ENCODE assay signal across 8 cellular contexts in the genomic region with DNA sequence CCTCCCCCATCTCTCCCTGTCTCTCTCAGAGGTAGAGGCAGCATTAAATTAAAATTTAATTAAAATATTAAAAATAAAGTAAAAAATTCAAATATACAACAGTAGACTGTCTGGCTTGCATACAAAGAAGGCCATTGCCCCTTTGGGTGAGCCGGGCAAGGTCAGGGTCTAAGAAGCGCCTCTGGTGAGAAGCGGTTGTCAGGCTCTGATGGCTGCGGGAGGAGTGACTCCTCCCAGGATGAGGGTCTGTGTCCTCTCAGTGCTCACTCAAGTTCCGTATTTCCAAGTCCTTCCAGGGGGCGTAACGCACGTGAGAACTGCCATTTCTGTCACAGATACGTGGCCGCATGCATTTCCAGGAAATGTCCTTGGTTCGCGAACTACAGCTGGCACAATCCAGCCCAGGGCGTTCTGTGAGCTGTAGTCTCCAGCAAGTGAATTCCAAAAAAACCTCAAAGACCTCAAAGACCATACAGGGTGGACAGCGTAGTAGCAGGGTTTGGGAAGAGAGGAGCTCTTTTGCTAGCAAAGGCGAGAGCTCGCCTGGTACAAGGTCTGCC. TPM values are rescaled to one million over a fixed set of nuclear protein-coding genes. Genes with fewer than 3 reads are reported as not detected.
A peak's percentile ranks its signal among the peaks of the same experiment; 100 is the strongest.
DNase-seq lines count a peak whose midpoint lies in the region; ATAC-seq and TF ChIP-seq lines count a peak whose summit lies in the region.

No MANE protein-coding gene starts in this region.

- H3K4me1 ChIP-seq in HCT116 (ENCODE audit: control insufficient read depth in 1 of 2, insufficient read depth in 2 of 2, low read length in 2 of 2): peaks cover 4 to 17% of the 10 kb centered on the region in 2 experiments; a peak in 2 of 4 replicates

- H3K9me2 ChIP-seq in HCT116 (ENCODE audit: insufficient read depth): no peaks in the 10 kb centered on the region

- H3K4me3 ChIP-seq in HCT116 (replicated peaks in 1 of 2; ENCODE audit: low read depth in 1 of 2, low read length in 2 of 2) (peak overlapping the region; percentile 50 to 70), NB4 (ENCODE audit: low read depth, low read length) (peak overlapping the region; percentile 77)

- TSS peak; percentile 93 for BruUV-seq in HCT116 (replicated peaks; lab: Mats Ljungman, UMichigan)

- H3K36me3 ChIP-seq in HCT116 (ENCODE audit: control insufficient read depth in 1 of 2, insufficient read depth in 2 of 2, low read length in 2 of 2): no peaks in the 10 kb centered on the region

- peak overlapping the region; percentile 88 for H3K4me3 Mint-ChIP-seq in T-helper 2 cell treated with Interferon-gamma antibody and Interleukin-4, amounts not matched to agents 5 μg/mL and 100 μg/mL, for 36 hours
- peak overlapping the region; percentile 90 for H3K4me3 Mint-ChIP-seq in stimulated activated naive CD8-positive, alpha-beta T cell treated with anti-CD3 and anti-CD28 coated beads, Interleukin-15, Interleukin-2, amounts not matched to agents 100 ng/mL and 50 ng/mL, for 24 hours

- H3K4me1 Mint-ChIP-seq in T-helper 2 cell treated with Interferon-gamma antibody and Interleukin-4, amounts not matched to agents 5 μg/mL and 100 μg/mL, for 36 hours (ENCODE audit: low read depth): peaks cover 20% of the 10 kb centered on the region
- peaks cover 22% of the 10 kb centered on the region for H3K4me1 Mint-ChIP-seq in stimulated activated naive CD8-positive, alpha-beta T cell treated with anti-CD3 and anti-CD28 coated beads, Interleukin-15, Interleukin-2, amounts not matched to agents 100 ng/mL and 50 ng/mL, for 24 hours (ENCODE audit: low read depth)

- CTCF ChIA-PET in HCT116 (lab: Charles Lee): interaction anchor here (1.2 kb wide), 1 partner anchor 20 kb away, joined by 4 read pairs; no protein-coding TSS in a partner anchor

- H3K9me3 Mint-ChIP-seq in T-helper 2 cell treated with Interferon-gamma antibody and Interleukin-4, amounts not matched to agents 5 μg/mL and 100 μg/mL, for 36 hours: peaks cover 25% of the 10 kb centered on the region
- peaks cover 12% of the 10 kb centered on the region for H3K9me3 Mint-ChIP-seq in stimulated activated naive CD8-positive, alpha-beta T cell treated with anti-CD3 and anti-CD28 coated beads, Interleukin-15, Interleukin-2, amounts not matched to agents 100 ng/mL and 50 ng/mL, for 24 hours

- no peaks in the 10 kb centered on the region for H4K20me1 ChIP-seq in HCT116 (ENCODE audit: insufficient read depth)

- no peaks in the 10 kb centered on the region for H3K79me2 ChIP-seq in HCT116 (ENCODE audit: insufficient read depth, low read length)

- RAD21 ChIA-PET in HCT116 (lab: Charles Lee; ENCODE audit: low non-redundant PET in 1 of 2, low total read pairs in 2 of 2, uncharacterized antibody in 2 of 2, unreplicated experiment in 2 of 2): interaction anchor here in 1 of 2 experiments (0.7 kb wide), 1 partner anchor 13 kb away, joined by 3 read pairs; no protein-coding TSS in a partner anchor

- intact Hi-C loops in HCT116 (cut with micrococcal nuclease): loop anchor here (1.0 kb wide), 1 partner anchor 56 kb away; the partner anchor contains the start of genes SCGB2B2 and ZNF302

- POLR2A ChIA-PET in HCT116 (lab: Charles Lee): no interaction called here

- no peak for TF ChIP-seq RAD21 in HCT116 (IDR thresholded peaks at IDR 0.05; ENCODE audit: low read depth)

- H3K9me3 ChIP-seq in HCT116 (ENCODE audit: control insufficient read depth in 1 of 2, insufficient read depth in 1 of 2, low read depth in 1 of 2, low read length in 2 of 2): peaks cover 0 to 4% of the 10 kb centered on the region in 2 experiments; a peak in 1 of 4 replicates

- 1% methylated on average over 16 of the region's 16 CpGs for WGBS in adipose tissue, 3 donors

- no peak for DNase-seq in T-helper 2 cell treated with Interferon-gamma antibody and Interleukin-4, amounts not matched to agents 5 μg/mL and 100 μg/mL, for 36 hours (ENCODE audit: low spot score)
- DNase-seq in T-helper 2 cell (no peak), HCT116 (ENCODE audit: low read depth, low spot score) (no peak), NB4 (ENCODE audit: low read depth) (peak; percentile 83), iPS-NIHi11 (ENCODE audit: low spot score) (peak; percentile 46)
- no peak for DNase-seq in NK-92 treated with Interleukin-12 subunit alpha and Interleukin-12 subunit beta, amount 100 ng/mL, for 24 hours (lab: John Stamatoyannopoulos, UW)

- H2AFZ ChIP-seq in HCT116 (ENCODE audit: low read depth, low read length, poor library complexity, severe bottlenecking): peak overlapping the region; percentile 1

- TF ChIP-seq CTCF in HCT116 (IDR thresholded peaks at IDR 0.05 in 2 of 3, conservative IDR thresholded peaks at IDR 0.05 in 1 of 3; ENCODE audit: borderline replicate concordance in 1 of 3, insufficient read depth in 1 of 3, low read depth in 2 of 3, low read length in 2 of 3) (no peak), NB4 (IDR thresholded peaks at IDR 0.05; ENCODE audit: low read depth, low read length) (no peak)

- H3K9ac ChIP-seq in HCT116 (ENCODE audit: low read length): peak overlapping the region; percentile 71

- TF ChIP-seq POLR2A in HCT116 (IDR thresholded peaks at IDR 0.05; ENCODE audit: borderline replicate concordance, extremely low read depth, insufficient read depth, insufficient read length) (peak; percentile 43), NB4 (IDR thresholded peaks at IDR 0.05; ENCODE audit: extremely low read depth, insufficient read length) (peak; percentile 35)

- peak overlapping the region; percentile 93 for H3K4me2 ChIP-seq in HCT116 (ENCODE audit: low read length)

- H3K27me3 ChIP-seq in HCT116 (ENCODE audit: insufficient read depth, low read length): no peaks in the 10 kb centered on the region

- peak; percentile 40; the same call in 1 of the 2 replicates for ATAC-seq in HCT116

- H3K27ac ChIP-seq in HCT116 (ENCODE audit: low read depth, low read length) (peak overlapping the region; percentile 72), adipose tissue (ENCODE audit: low read depth, low read length) (peak overlapping the region; percentile 92)

- H3K27ac Mint-ChIP-seq in T-helper 2 cell treated with Interferon-gamma antibody and Interleukin-4, amounts not matched to agents 5 μg/mL and 100 μg/mL, for 36 hours: peak overlapping the region; percentile 92
- H3K27ac Mint-ChIP-seq in stimulated activated naive CD8-positive, alpha-beta T cell treated with anti-CD3 and anti-CD28 coated beads, Interleukin-15, Interleukin-2, amounts not matched to agents 100 ng/mL and 50 ng/mL, for 24 hours: peak overlapping the region; percentile 91

- no peaks in the 10 kb centered on the region for H3K27me3 Mint-ChIP-seq in T-helper 2 cell treated with Interferon-gamma antibody and Interleukin-4, amounts not matched to agents 5 μg/mL and 100 μg/mL, for 36 hours (ENCODE audit: low read depth)
- no peaks in the 10 kb centered on the region for H3K27me3 Mint-ChIP-seq in stimulated activated naive CD8-positive, alpha-beta T cell treated with anti-CD3 and anti-CD28 coated beads, Interleukin-15, Interleukin-2, amounts not matched to agents 100 ng/mL and 50 ng/mL, for 24 hours

- peaks cover 22% of the 10 kb centered on the region for H3K36me3 Mint-ChIP-seq in T-helper 2 cell treated with Interferon-gamma antibody and Interleukin-4, amounts not matched to agents 5 μg/mL and 100 μg/mL, for 36 hours (ENCODE audit: low read depth)
- peaks cover 36% of the 10 kb centered on the region for H3K36me3 Mint-ChIP-seq in stimulated activated naive CD8-positive, alpha-beta T cell treated with anti-CD3 and anti-CD28 coated beads, Interleukin-15, Interleukin-2, amounts not matched to agents 100 ng/mL and 50 ng/mL, for 24 hours (ENCODE audit: low read depth)

TF ChIP-seq in HCT116, 20 proteins besides CTCF, POLR2A, EP300 and RAD21:
- TF ChIP-seq POLR2AphosphoS5 (IDR thresholded peaks at IDR 0.05; ENCODE audit: low read depth, low read length): peak; percentile 70; the same call in 1 of the 2 replicates
- no peak for TF ChIP-seq ZNF274 (IDR thresholded peaks at IDR 0.05; ENCODE audit: low read depth, low read length)
- no peak for TF ChIP-seq JUND (IDR thresholded peaks at IDR 0.05)
- TF ChIP-seq ZFX (IDR thresholded peaks at IDR 0.05): no peak
- TF ChIP-seq SP1 (IDR thresholded peaks at IDR 0.05; ENCODE audit: low read depth): no peak
- no peak for TF ChIP-seq SRF (IDR thresholded peaks at IDR 0.05; ENCODE audit: low read depth)
- TF ChIP-seq CEBPB (IDR thresholded peaks at IDR 0.05; ENCODE audit: low read depth): no peak
- TF ChIP-seq, protein P1, sequence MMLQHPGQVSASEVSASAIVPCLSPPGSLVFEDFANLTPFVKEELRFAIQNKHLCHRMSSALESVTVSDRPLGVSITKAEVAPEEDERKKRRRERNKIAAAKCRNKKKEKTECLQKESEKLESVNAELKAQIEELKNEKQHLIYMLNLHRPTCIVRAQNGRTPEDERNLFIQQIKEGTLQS (IDR thresholded peaks at IDR 0.05): no peak
- TF ChIP-seq CBX3 (IDR thresholded peaks at IDR 0.05; ENCODE audit: low read depth): no peak
TF ChIP-seq in HCT116: peak in this region for 1.

RNA-seq across cellular contexts. Expression of gene ZNF181, which starts 0.7 kb away (rescaled TPM):
- 4.0 TPM for total RNA-seq in HCT116 (2021; ENCODE audit: unreplicated experiment)
- polyA plus RNA-seq in HCT116 (2012): 2.0 and 2.9 TPM in 2 replicates
- polyA plus RNA-seq in adipose tissue: 1 to 10 TPM; 8.0 to 9.9 (median 8.8) TPM

RNA-seq across cellular contexts. Expression of gene ZNF599, which starts 39.7 kb away (rescaled TPM):
- total RNA-seq in HCT116 (2021; ENCODE audit: unreplicated experiment): 2.2 TPM
- polyA plus RNA-seq in HCT116 (2012): 1.4 and 1.7 TPM in 2 replicates
- polyA plus RNA-seq in adipose tissue: 1 to 10 TPM; 2.9 to 6.0 (median 3.2) TPM

RNA-seq across cellular contexts. Expression of gene ZNF302, which starts 55.9 kb away (rescaled TPM):
- 9.9 TPM for total RNA-seq in HCT116 (2021; ENCODE audit: unreplicated experiment)
- polyA plus RNA-seq in HCT116 (2012): 2.0 and 5.7 TPM in 2 replicates
- 10 to 100 TPM; 11.4 to 16.8 (median 14.8) TPM for polyA plus RNA-seq in adipose tissue

RNA-seq across cellular contexts. Expression of gene SCGB2B2, which starts 56.4 kb away (rescaled TPM):
- total RNA-seq in HCT116 (2021; ENCODE audit: unreplicated experiment): 0.27 TPM
- polyA plus RNA-seq in HCT116 (2012): 0.33 and 0.90 TPM in 2 replicates
- polyA plus RNA-seq in adipose tissue: under 1 TPM in 2 of 3 donors, not detected in 1; 0.12 to 0.18 TPM

Comparison
In these comparisons a context has a peak if more than half of its experiments do, and no peak if none do; other contexts are left out.
1. DNase-seq: peak in NB4 (single experiment) and iPS-NIHi11 (single experiment); none in T-helper 2 cell treated with Interferon-gamma antibody and Interleukin-4, amounts not matched to agents 5 μg/mL and 100 μg/mL, for 36 hours (single experiment), T-helper 2 cell (0 of 5), HCT116 (single experiment) and NK-92 treated with Interleukin-12 subunit alpha and Interleukin-12 subunit beta, amount 100 ng/mL, for 24 hours (single experiment).